ENCODE assay signal across 8 cellular contexts in genomic region chr2:97590515-97591394, GRCh38. TPM values are rescaled to one million over a fixed set of nuclear protein-coding genes. Genes with fewer than 3 reads are reported as not detected.
A peak's percentile ranks its signal among the peaks of the same experiment; 100 is the strongest.
DNase-seq lines count a peak whose midpoint lies in the region; ATAC-seq and TF ChIP-seq lines count a peak whose summit lies in the region.
"Not testable (repeated sequence)": the region's sequence is repeated elsewhere in the genome, so short reads cannot be mapped to it uniquely, and the experiment has no call there.

No MANE protein-coding gene starts in this region.

- H3K4me3 Mint-ChIP-seq in naive thymus-derived CD8-positive, alpha-beta T cell: peak overlapping the region; percentile 79 to 99 (median 88)

- ATAC-seq in GM19467 (IDR thresholded peaks at IDR 0.05; ENCODE audit: unreplicated experiment) (peak; percentile 59), HG03521 (IDR thresholded peaks at IDR 0.05; ENCODE audit: unreplicated experiment) (peak; percentile 43)
- ATAC-seq in naive thymus-derived CD8-positive, alpha-beta T cell: peak; percentile 57 to 58

- H3K27me3 Mint-ChIP-seq in naive thymus-derived CD8-positive, alpha-beta T cell: not testable (repeated sequence)

- H3K27ac ChIP-seq in C4-2B (peak overlapping the region; percentile 90), angular gyrus (ENCODE audit: low read depth, low read length) (peak overlapping the region; percentile 95)

- POLR2A ChIA-PET in naive thymus-derived CD8-positive, alpha-beta T cell (lab: Charles Lee): interaction anchor here (0.6 to 2.9 kb wide), 10 partner anchors 55 to 171 kb away, joined by 3 to 39 read pairs (median 5); partner anchors contain the start of genes COX5B and ZAP70

- H3K9me3 Mint-ChIP-seq in naive thymus-derived CD8-positive, alpha-beta T cell: not testable (repeated sequence)

- not testable (repeated sequence) for H3K36me3 Mint-ChIP-seq in naive thymus-derived CD8-positive, alpha-beta T cell

- peak overlapping the region; percentile 49 to 96 (median 88) for H3K27ac Mint-ChIP-seq in naive thymus-derived CD8-positive, alpha-beta T cell

- DNase-seq in T-helper 22 cell (ENCODE audit: low read depth): peak; percentile 59
- peak; percentile 61 for DNase-seq in glomerular endothelial cell (ENCODE audit: extremely low read depth, low read depth, low spot score)
- DNase-seq in naive thymus-derived CD8-positive, alpha-beta T cell: peak; percentile 34 to 89 (median 77)
- peak; percentile 49 for DNase-seq in stimulated activated CD8-positive, alpha-beta memory T cell treated with anti-CD3 and anti-CD28 coated beads, Interleukin-15, amount 100 ng/mL, for 1 hour (ENCODE audit: low read depth)

- peak; percentile 90 for TF ChIP-seq CTCF in C4-2B (conservative IDR thresholded peaks at IDR 0.05)

- H3K4me1 Mint-ChIP-seq in naive thymus-derived CD8-positive, alpha-beta T cell: not testable (repeated sequence)

RNA-seq across cellular contexts. Expression of gene ANKRD36B, which starts 1.1 kb away (rescaled TPM):
- total RNA-seq in glomerular endothelial cell: 38.1 and 51.2 TPM in 2 replicates
- 10 to 100 TPM; 76.4 to 78.7 TPM for total RNA-seq in naive thymus-derived CD8-positive, alpha-beta T cell
- 10 to 100 TPM in 2 of 3 donors, 1 to 10 TPM in 1; 8.1 to 14.8 (median 14.3) TPM for polyA plus RNA-seq in naive thymus-derived CD8-positive, alpha-beta T cell

RNA-seq across cellular contexts. Expression of gene COX5B, which starts 55.1 kb away (rescaled TPM):
- 276 and 376 TPM in 2 replicates for total RNA-seq in glomerular endothelial cell
- 100 to 1,000 TPM; 119 to 125 TPM for total RNA-seq in naive thymus-derived CD8-positive, alpha-beta T cell
- polyA plus RNA-seq in naive thymus-derived CD8-positive, alpha-beta T cell: 100 to 1,000 TPM; 321 to 373 (median 350) TPM

Comparison
In these comparisons a context has a peak if more than half of its experiments do, and no peak if none do; other contexts are left out.
1. Peak in every context shown above with its lines: DNase-seq, ATAC-seq and H3K27ac ChIP-seq.